ENCODE assay signal across 8 cellular contexts in the genomic region with DNA sequence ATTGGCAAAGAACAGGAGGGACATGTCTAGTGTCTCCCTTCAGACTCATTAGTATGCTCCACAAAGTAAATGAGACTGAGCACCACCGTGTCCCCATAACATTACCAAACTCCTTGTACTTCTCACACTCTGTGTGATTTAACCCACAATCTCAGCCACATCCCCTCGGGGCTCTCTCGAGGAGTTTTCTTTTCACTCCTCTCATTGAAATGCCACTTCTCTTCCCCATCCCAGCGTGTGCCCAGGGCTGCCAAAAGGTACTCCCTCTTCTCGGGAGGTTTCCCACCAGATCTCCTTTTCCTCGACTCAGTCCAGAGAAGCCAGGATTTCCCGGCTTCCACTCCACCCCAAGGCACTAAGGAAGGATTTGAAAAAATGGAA. TPM values are rescaled to one million over a fixed set of nuclear protein-coding genes. Genes with fewer than 3 reads are reported as not detected.
A peak's percentile ranks its signal among the peaks of the same experiment; 100 is the strongest.
DNase-seq lines count a peak whose midpoint lies in the region; ATAC-seq and TF ChIP-seq lines count a peak whose summit lies in the region.

No MANE protein-coding gene starts in this region.

- no peak for ATAC-seq in GM21526 (IDR thresholded peaks at IDR 0.05; ENCODE audit: low FRiP score, unreplicated experiment)

- no peaks in the 10 kb centered on the region for H3K9me3 Mint-ChIP-seq in Caco-2 (ENCODE audit: unreplicated experiment)

- in situ Hi-C loops in astrocyte of the spinal cord (cut with HindIII; ENCODE audit: low sequenced_read_pairs), result no loop called here

- CTCF ChIA-PET in Caco-2 (lab: Charles Lee), result interaction anchor here (3.8 kb wide), 1 partner anchor 38 kb away, joined by 55 read pairs; no protein-coding TSS in a partner anchor

- DNase-seq in Caco-2 (no peak), LHCN-M2 (ENCODE audit: low read depth) (peak; percentile 19), astrocyte of the spinal cord (ENCODE audit: low read depth, low spot score) (no peak), kidney tubule cell (ENCODE audit: low spot score) (peak; percentile 24), superior temporal gyrus (ENCODE audit: extremely low spot score) (peak; percentile 52), GM19240 (ENCODE audit: insufficient read length, low spot score) (no peak), NCI-H2107 (lab: John Stamatoyannopoulos, UW) (no peak)

- H3K27me3 Mint-ChIP-seq in Caco-2 (ENCODE audit: insufficient read depth, unreplicated experiment), result no peaks in the 10 kb centered on the region

- H3K4me3 Mint-ChIP-seq in Caco-2 (ENCODE audit: unreplicated experiment), result peak overlapping the region; percentile 88

- no peaks in the 10 kb centered on the region for H3K9me3 ChIP-seq in Caco-2

- peaks cover 25% of the 10 kb centered on the region for H3K4me1 Mint-ChIP-seq in Caco-2 (ENCODE audit: low read depth, unreplicated experiment)

- no peak for TF ChIP-seq CTCF in Caco-2 (IDR thresholded peaks at IDR 0.05; ENCODE audit: insufficient read depth in 1 of 2, low read depth in 1 of 2, low read length in 1 of 2, severe bottlenecking in 1 of 2, unreplicated experiment in 1 of 2)
- TF ChIP-seq CTCF in astrocyte of the spinal cord (IDR thresholded peaks at IDR 0.05; ENCODE audit: low read depth, low read length), result no peak

- BruUV-seq in Caco-2 (replicated peaks; lab: Mats Ljungman, UMichigan), result TSS peak; percentile 31

- peak overlapping the region; percentile 81 for H3K27ac Mint-ChIP-seq in Caco-2 (ENCODE audit: unreplicated experiment)

- POLR2A ChIA-PET in Caco-2 (lab: Charles Lee), result no interaction called here

- no peaks in the 10 kb centered on the region for H3K27me3 ChIP-seq in Caco-2 (replicated peaks; ENCODE audit: control insufficient read depth, insufficient read depth, low read length)

- H3K36me3 ChIP-seq in Caco-2 (ENCODE audit: control insufficient read depth, insufficient read depth, low read length), result no peaks in the 10 kb centered on the region

- H3K36me3 Mint-ChIP-seq in Caco-2 (ENCODE audit: insufficient read depth, unreplicated experiment), result peaks cover 10% of the 10 kb centered on the region

- peaks cover 11% of the 10 kb centered on the region; the same call in 1 of the 2 replicates for H3K4me1 ChIP-seq in Caco-2

- intact Hi-C loops in Caco-2 (cut with micrococcal nuclease; ENCODE audit: unreplicated experiment), result loop anchor here (1.0 to 10.0 kb wide), 3 partner anchors 63 to 96 kb away; no protein-coding TSS in a partner anchor

- peak overlapping the region; percentile 93 for H3K4me3 ChIP-seq in Caco-2 (ENCODE audit: low read depth, low read length)
- H3K4me3 ChIP-seq in astrocyte of the spinal cord (ENCODE audit: low read depth, low read length), result peak overlapping the region; percentile 70

RNA-seq across cellular contexts. Expression of gene RBFOX2, which starts 1.1 kb away (rescaled TPM):
- total RNA-seq in Caco-2 (2022) (91.1 and 96.5 TPM in 2 replicates), LHCN-M2 (2014; rRNA removed) (97.6 and 116 TPM in 2 replicates)
- 75.9 TPM for polyA plus RNA-seq in LHCN-M2 (2012)

Comparison
In these comparisons a context has a peak if more than half of its experiments do, and no peak if none do; other contexts are left out.
1. DNase-seq: peak in LHCN-M2 (single experiment), kidney tubule cell (single experiment) and superior temporal gyrus (single experiment); none in Caco-2 (0 of 2), astrocyte of the spinal cord (single experiment), GM19240 (single experiment) and NCI-H2107 (single experiment).